In the genomic region with DNA sequence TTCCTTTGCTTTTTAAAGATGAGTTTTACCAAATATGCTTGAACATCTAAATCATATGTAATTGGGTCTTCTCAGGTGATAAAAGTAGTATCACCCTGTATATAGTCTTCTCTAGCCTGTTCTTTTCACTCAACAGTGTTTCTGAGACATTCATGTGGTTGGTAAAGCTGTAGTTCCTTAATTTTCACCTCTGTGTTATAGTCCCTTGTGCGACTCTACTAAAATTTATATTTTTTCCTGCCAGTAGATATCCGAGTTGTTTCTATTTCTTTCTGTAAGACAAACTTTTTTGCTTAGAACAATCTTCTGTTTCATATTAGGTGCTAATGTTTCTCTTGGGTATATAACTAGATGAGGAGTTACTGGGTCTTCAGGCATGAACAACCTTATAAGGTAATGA, we compare ENCODE assay signal across 12 cellular contexts.
"Had no signal": no experiment of that assay in that cellular context is flagged by ENCODE, and none has a peak within 500 bp of the region (broad histone marks: within the 10 kb centered on the region; RNA-seq: fewer than 3 reads in every experiment).

No MANE protein-coding gene starts in this region.

- DNase-seq: activated CD4-positive, alpha-beta T cell treated with anti-CD3 and anti-CD28 coated beads, Interleukin-2, amount 50 U/mL, for 4 hours; activated CD4-positive, CD25-positive, alpha-beta regulatory T cell treated with anti-CD3 and anti-CD28 coated beads, Interleukin-2, amount 50 U/mL, for 72 hours; activated effector memory CD4-positive, alpha-beta T cell treated with anti-CD3 and anti-CD28 coated beads, Interleukin-2, amount 50 U/mL, for 16 hours; activated T-cell treated with anti-CD3 and anti-CD28 coated beads, Interleukin-2, amount 50 U/mL, for 4 hours; adrenal gland; endodermal cell; right lobe of liver; stomach had no signal

- H3K9me3 Mint-ChIP-seq: activated naive CD4-positive, alpha-beta T cell treated with anti-CD3 and anti-CD28 coated beads, Interleukin-2, amount 50 U/mL, for 24 hours; activated T-cell treated with anti-CD3 and anti-CD28 coated beads, Interleukin-2, amount 50 U/mL, for 4 hours; endodermal cell; nephron; T-helper 2 cell treated with Interferon-gamma antibody and Interleukin-4, amounts not matched to agents 5 μg/mL and 100 μg/mL, for 36 hours had no signal

- H3K27ac Mint-ChIP-seq: activated naive CD4-positive, alpha-beta T cell treated with anti-CD3 and anti-CD28 coated beads, Interleukin-2, amount 50 U/mL, for 24 hours; endodermal cell; nephron; T-helper 2 cell treated with Interferon-gamma antibody and Interleukin-4, amounts not matched to agents 5 μg/mL and 100 μg/mL, for 36 hours had no signal

- H3K36me3 ChIP-seq: adrenal gland, right lobe of liver, stomach, thoracic aorta had no signal

- H3K27me3 Mint-ChIP-seq: activated naive CD4-positive, alpha-beta T cell treated with anti-CD3 and anti-CD28 coated beads, Interleukin-2, amount 50 U/mL, for 24 hours had no signal

- H3K27me3 ChIP-seq: adrenal gland, right lobe of liver, stomach had no signal

- ATAC-seq: activated T-cell treated with anti-CD3 and anti-CD28 coated beads, Interleukin-2, amount 50 U/mL, for 4 hours; right lobe of liver had no signal

- H3K9me3 ChIP-seq: adrenal gland, right lobe of liver, stomach, thoracic aorta had no signal

- H3K27ac ChIP-seq: adrenal gland, right lobe of liver, stomach, thoracic aorta had no signal

- H3K4me3 Mint-ChIP-seq: activated naive CD4-positive, alpha-beta T cell treated with anti-CD3 and anti-CD28 coated beads, Interleukin-2, amount 50 U/mL, for 24 hours; activated T-cell treated with anti-CD3 and anti-CD28 coated beads, Interleukin-2, amount 50 U/mL, for 4 hours; endodermal cell; nephron; T-helper 2 cell treated with Interferon-gamma antibody and Interleukin-4, amounts not matched to agents 5 μg/mL and 100 μg/mL, for 36 hours had no signal

- H3K4me3 ChIP-seq: adrenal gland, right lobe of liver, stomach, thoracic aorta had no signal

- H3K36me3 Mint-ChIP-seq: activated naive CD4-positive, alpha-beta T cell treated with anti-CD3 and anti-CD28 coated beads, Interleukin-2, amount 50 U/mL, for 24 hours had no signal
